8 cellular contexts compared by ENCODE assay signal in genomic region chr11:45180158-45180887, GRCh38. TPM values are rescaled to one million over a fixed set of nuclear protein-coding genes. Genes with fewer than 3 reads are reported as not detected.
DNase-seq lines count a peak whose midpoint lies in the region; ATAC-seq and TF ChIP-seq lines count a peak whose summit lies in the region.

No MANE protein-coding gene starts in this region.

- peak; percentile 44 for TF ChIP-seq CTCF in upper lobe of right lung (IDR thresholded peaks at IDR 0.05)

- peak overlapping the region; percentile 60 to 80 (median 76) for H3K9ac ChIP-seq in BLaER1 treated with 17β-estradiol and CSF1 and Interleukin-3, amounts not matched to agents 10 nM and 100 nM
- H3K9ac ChIP-seq in endocrine pancreas (ENCODE audit: control insufficient read depth, insufficient read depth, low read length): peak overlapping the region; percentile 45
- H3K9ac ChIP-seq in mesendoderm (ENCODE audit: low read length): peak overlapping the region; percentile 60

- peak overlapping the region; percentile 47 for H3K18ac ChIP-seq in mesendoderm (ENCODE audit: low read length)

- no CpG with 5 or more reads among the region's 84 CpGs for WGBS in mesendoderm (ENCODE audit: extremely low coverage, insufficient coverage, low lambda C conversion rate)

- H3K4me3 ChIP-seq in BLaER1 treated with 17β-estradiol and CSF1 and Interleukin-3, amounts not matched to agents 10 nM and 100 nM: peak overlapping the region; percentile 53 to 76 (median 64)
- H3K4me3 ChIP-seq in endocrine pancreas (ENCODE audit: control insufficient read depth, insufficient read depth, low read length): no peak overlapping the region
- no peak overlapping the region for H3K4me3 ChIP-seq in mesendoderm (ENCODE audit: low read length)
- peak overlapping the region; percentile 53 for H3K4me3 ChIP-seq in upper lobe of right lung

- H3K4ac ChIP-seq in mesendoderm (ENCODE audit: low read depth, low read length): peak overlapping the region; percentile 41

- H3K4me2 ChIP-seq in BLaER1 treated with 17β-estradiol and CSF1 and Interleukin-3, amounts not matched to agents 10 nM and 100 nM: peak overlapping the region; percentile 87 to 98 (median 95)
- H3K4me2 ChIP-seq in mesendoderm (ENCODE audit: low read length): peak overlapping the region; percentile 56

- in situ Hi-C loops in KBM-7 (cut with MboI; ENCODE audit: low pct_unique_long_range_greater_than_20kb, low sequenced_read_pairs): no loop called here

- H4K8ac ChIP-seq in mesendoderm (ENCODE audit: low read depth, low read length): no peak overlapping the region

- no peak overlapping the region for H3K23ac ChIP-seq in mesendoderm (ENCODE audit: low read length)

- intact Hi-C loops in upper lobe of right lung (cut with DNase I): no loop called here

- no peak overlapping the region for H2BK5ac ChIP-seq in mesendoderm (ENCODE audit: low read length)

- DNase-seq in H4 (ENCODE audit: low spot score): peak; percentile 60
- peak; percentile 31 for DNase-seq in RPMI8226
- DNase-seq in mesendoderm: peak; percentile 62
- peak; percentile 85 for DNase-seq in upper lobe of right lung
- no peak for DNase-seq in KBM-7

- H3K56ac ChIP-seq in mesendoderm (ENCODE audit: low read length): peak overlapping the region; percentile 80

- peaks cover 0 to 5% (median 0%) of the 10 kb centered on the region in 11 experiments; a peak in 2 of 22 replicates for H3K27me3 ChIP-seq in BLaER1 treated with 17β-estradiol and CSF1 and Interleukin-3, amounts not matched to agents 10 nM and 100 nM
- H3K27me3 ChIP-seq in endocrine pancreas (ENCODE audit: control insufficient read depth, insufficient read depth, low read length): no peaks in the 10 kb centered on the region
- no peaks in the 10 kb centered on the region for H3K27me3 ChIP-seq in mesendoderm (ENCODE audit: insufficient read depth, low read length, poor library complexity)
- H3K27me3 ChIP-seq in upper lobe of right lung: no peaks in the 10 kb centered on the region

- H3K4me1 ChIP-seq in BLaER1 treated with 17β-estradiol and CSF1 and Interleukin-3, amounts not matched to agents 10 nM and 100 nM: peaks cover 6 to 42% (median 28%) of the 10 kb centered on the region in 10 experiments; a peak in 18 of 20 replicates
- H3K4me1 ChIP-seq in endocrine pancreas (ENCODE audit: control insufficient read depth, insufficient read depth, low read length) (no peaks in the 10 kb centered on the region), mesendoderm (ENCODE audit: control insufficient read depth, low read depth, low read length) (peaks cover 11% of the 10 kb centered on the region), upper lobe of right lung (peaks cover 18% of the 10 kb centered on the region)

- no peaks in the 10 kb centered on the region for H3K79me1 ChIP-seq in mesendoderm (ENCODE audit: low read length)

- H4K5ac ChIP-seq in mesendoderm (ENCODE audit: low read length): no peak overlapping the region

- H2BK120ac ChIP-seq in mesendoderm (ENCODE audit: low read depth, low read length): no peak overlapping the region

- no peaks in the 10 kb centered on the region for H3K9me3 ChIP-seq in BLaER1 treated with 17β-estradiol and CSF1 and Interleukin-3, amounts not matched to agents 10 nM and 100 nM (replicated peaks in 1 of 11)
- H3K9me3 ChIP-seq in endocrine pancreas (ENCODE audit: control insufficient read depth, low read length) (no peaks in the 10 kb centered on the region), upper lobe of right lung (no peaks in the 10 kb centered on the region)

- no peak overlapping the region for H2BK15ac ChIP-seq in mesendoderm (replicated peaks; ENCODE audit: low read depth)

- ATAC-seq in upper lobe of right lung: peak; percentile 85
- no peak for ATAC-seq in GM21723 (IDR thresholded peaks at IDR 0.05; ENCODE audit: unreplicated experiment)

- H4K20me1 ChIP-seq in BLaER1 treated with 17β-estradiol and CSF1 and Interleukin-3, amounts not matched to agents 10 nM and 100 nM: peaks cover 0 to 41% (median 19%) of the 10 kb centered on the region in 11 experiments; a peak in 10 of 22 replicates

- H3K79me2 ChIP-seq in mesendoderm (ENCODE audit: control insufficient read depth, insufficient read depth, low read length): no peaks in the 10 kb centered on the region

- H3K27ac ChIP-seq in BLaER1 treated with 17β-estradiol and CSF1 and Interleukin-3, amounts not matched to agents 10 nM and 100 nM: peak overlapping the region; percentile 5 to 73 (median 61); a peak in 20 of 22 replicates
- H3K27ac ChIP-seq in mesendoderm (ENCODE audit: low read depth, low read length) (no peak overlapping the region), upper lobe of right lung (peak overlapping the region; percentile 82)

- no peak overlapping the region for H2AK5ac ChIP-seq in mesendoderm (ENCODE audit: low read length)

- H3K36me3 ChIP-seq in BLaER1 treated with 17β-estradiol and CSF1 and Interleukin-3, amounts not matched to agents 10 nM and 100 nM: peaks cover 0 to 27% (median 12%) of the 10 kb centered on the region in 11 experiments; a peak in 12 of 22 replicates
- H3K36me3 ChIP-seq in endocrine pancreas (ENCODE audit: control insufficient read depth, insufficient read depth, low read length): no peaks in the 10 kb centered on the region
- no peaks in the 10 kb centered on the region for H3K36me3 ChIP-seq in mesendoderm (ENCODE audit: control insufficient read depth, insufficient read depth, low read length)
- H3K36me3 ChIP-seq in upper lobe of right lung: peaks cover 6% of the 10 kb centered on the region

RNA-seq across cellular contexts. Expression of gene PRDM11, which starts 33.9 kb away (rescaled TPM):
- 6.7 and 13.1 TPM in 2 replicates for total RNA-seq in H4 (2014; rRNA removed; shearing (Covaris generic))
- 5.4 TPM for polyA plus RNA-seq in mesendoderm (2013, experiment 1 of 2)
- 5.4 TPM for polyA plus RNA-seq in mesendoderm (2013, experiment 2 of 2)
- 18.3 TPM for total RNA-seq in upper lobe of right lung

Comparison
In these comparisons a context has a peak if more than half of its experiments do, and no peak if none do; other contexts are left out.
1. H3K4me3 ChIP-seq: peak in BLaER1 treated with 17β-estradiol and CSF1 and Interleukin-3, amounts not matched to agents 10 nM and 100 nM (10 of 10) and upper lobe of right lung (single experiment); none in endocrine pancreas (single experiment) and mesendoderm (single experiment).
2. Peak in every context shown above with its lines, with median percentiles within 50 percentile points of each other: H3K9ac ChIP-seq.